ENCODE assay signal across 9 cellular contexts in the genomic region with DNA sequence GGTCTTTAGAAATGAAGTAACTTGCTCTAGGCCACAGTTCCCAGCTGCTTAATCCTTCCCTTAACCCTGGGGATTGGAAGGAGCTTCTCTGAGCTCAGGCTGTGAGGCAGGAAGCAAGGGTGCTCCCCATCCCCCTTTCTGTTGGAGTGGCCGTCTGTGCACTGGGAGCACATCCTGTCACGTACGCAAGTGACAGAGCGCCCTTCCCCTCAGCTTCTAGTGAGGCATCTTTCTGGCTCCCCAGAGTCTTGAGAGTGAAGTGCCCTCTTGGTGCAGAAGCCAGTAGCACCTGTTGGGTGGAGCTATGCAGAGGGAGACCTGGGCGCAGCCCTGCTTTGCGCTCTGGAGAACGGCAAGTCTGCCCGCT. TPM values are rescaled to one million over a fixed set of nuclear protein-coding genes. Genes with fewer than 3 reads are reported as not detected.
DNase-seq lines count a peak whose midpoint lies in the region; ATAC-seq and TF ChIP-seq lines count a peak whose summit lies in the region.
"Had no signal": no experiment of that assay in that cellular context is flagged by ENCODE, and none has a peak within 500 bp of the region (broad histone marks: within the 10 kb centered on the region; RNA-seq: fewer than 3 reads in every experiment).

No MANE protein-coding gene starts in this region.

- peaks cover 24% of the 10 kb centered on the region for H3K4me1 ChIP-seq in effector memory CD4-positive, alpha-beta T cell (ENCODE audit: control insufficient read depth, insufficient read depth, low read length, poor library complexity, severe bottlenecking)

- no peaks in the 10 kb centered on the region for H3K9me3 ChIP-seq in KOPT-K1 (ENCODE audit: insufficient read depth, low read length, poor library complexity, severe bottlenecking)
- H3K9me3 ChIP-seq in effector memory CD4-positive, alpha-beta T cell (ENCODE audit: control insufficient read depth, low read length) = no peaks in the 10 kb centered on the region

- peak overlapping the region; percentile 3 for H3K4me3 ChIP-seq in effector memory CD4-positive, alpha-beta T cell (ENCODE audit: insufficient read depth, low read depth, low read length, poor library complexity, severe bottlenecking)

- H3K4me3 Mint-ChIP-seq in stimulated activated effector memory CD8-positive, alpha-beta T cell treated with anti-CD3 and anti-CD28 coated beads, Interleukin-12 subunit alpha, Interleukin-12 subunit beta, amount 100 ng/mL, for 72 hours = peak overlapping the region; percentile 88
- H3K4me3 Mint-ChIP-seq in HFFc6 = no peak overlapping the region

- no peaks in the 10 kb centered on the region for H3K9me3 Mint-ChIP-seq in stimulated activated effector memory CD8-positive, alpha-beta T cell treated with anti-CD3 and anti-CD28 coated beads, Interleukin-12 subunit alpha, Interleukin-12 subunit beta, amount 100 ng/mL, for 72 hours
- no peaks in the 10 kb centered on the region for H3K9me3 Mint-ChIP-seq in HFFc6

- H3K27me3 ChIP-seq in effector memory CD4-positive, alpha-beta T cell (replicated peaks; ENCODE audit: control insufficient read depth, insufficient read depth, low read length, poor library complexity, severe bottlenecking) = no peaks in the 10 kb centered on the region

- H3K4me1 Mint-ChIP-seq in stimulated activated effector memory CD8-positive, alpha-beta T cell treated with anti-CD3 and anti-CD28 coated beads, Interleukin-12 subunit alpha, Interleukin-12 subunit beta, amount 100 ng/mL, for 72 hours = peaks cover 61% of the 10 kb centered on the region
- H3K4me1 Mint-ChIP-seq in HFFc6 (ENCODE audit: low read depth) = no peaks in the 10 kb centered on the region

- ATAC-seq in GM21619 (IDR thresholded peaks at IDR 0.05; ENCODE audit: unreplicated experiment) = peak; percentile 48
- peak; percentile 82 for ATAC-seq in stimulated activated effector memory CD8-positive, alpha-beta T cell treated with anti-CD3 and anti-CD28 coated beads, Interleukin-12 subunit alpha, Interleukin-12 subunit beta, amount 100 ng/mL, for 72 hours

- TF ChIP-seq CTCF in HFFc6 (IDR thresholded peaks at IDR 0.05) = no peak

- DNase-seq in effector memory CD4-positive, alpha-beta T cell = peak in 2 of 3 donors; percentile 10 to 15
- DNase-seq in stimulated activated effector memory CD8-positive, alpha-beta T cell treated with anti-CD3 and anti-CD28 coated beads, Interleukin-12 subunit alpha, Interleukin-12 subunit beta, amount 100 ng/mL, for 72 hours (ENCODE audit: low spot score in 2 of 2) = peak; percentile 25 to 70
- DNase-seq in HFFc6 = no peak
- no peak for DNase-seq in NCI-H2081 (lab: John Stamatoyannopoulos, UW)
- DNase-seq in cerebellar nuclear complex (lab: John Stamatoyannopoulos, UW) = no peak

- H3K27me3 Mint-ChIP-seq in HFFc6 (ENCODE audit: insufficient read depth) = no peaks in the 10 kb centered on the region; the same call in 1 of the 2 replicates

- peak overlapping the region; percentile 86 for H3K27ac ChIP-seq in KOPT-K1 (ENCODE audit: low read depth, low read length, poor library complexity, severe bottlenecking)
- peak overlapping the region; percentile 55 for H3K27ac ChIP-seq in effector memory CD4-positive, alpha-beta T cell (ENCODE audit: insufficient read depth, low read length, poor library complexity, severe bottlenecking)
- H3K27ac ChIP-seq: epithelial cell of prostate had no signal

- peaks cover 78% of the 10 kb centered on the region for H3K36me3 Mint-ChIP-seq in stimulated activated effector memory CD8-positive, alpha-beta T cell treated with anti-CD3 and anti-CD28 coated beads, Interleukin-12 subunit alpha, Interleukin-12 subunit beta, amount 100 ng/mL, for 72 hours
- H3K36me3 Mint-ChIP-seq in HFFc6 (ENCODE audit: low read depth) = peaks cover 5% of the 10 kb centered on the region

- peak overlapping the region; percentile 99 for H3K27ac Mint-ChIP-seq in stimulated activated effector memory CD8-positive, alpha-beta T cell treated with anti-CD3 and anti-CD28 coated beads, Interleukin-12 subunit alpha, Interleukin-12 subunit beta, amount 100 ng/mL, for 72 hours
- no peak overlapping the region for H3K27ac Mint-ChIP-seq in HFFc6

- peaks cover 70% of the 10 kb centered on the region for H3K36me3 ChIP-seq in KOPT-K1 (ENCODE audit: insufficient read depth, low read length)
- peaks cover 35% of the 10 kb centered on the region for H3K36me3 ChIP-seq in effector memory CD4-positive, alpha-beta T cell (ENCODE audit: control insufficient read depth, insufficient read depth, low read length)

RNA-seq across cellular contexts. Expression of gene SHH, which starts 47.8 kb away (rescaled TPM):
- total RNA-seq in HFFc6 (2021; fragmentation: NEBNext Ultra II Directional; extraction: Animal tissue kit (Norgen Biotek cat#: 25700)) = not detected
- total RNA-seq: M059J had no signal

Comparison
In these comparisons a context has a peak if more than half of its experiments do, and no peak if none do; other contexts are left out.
1. DNase-seq: peak in effector memory CD4-positive, alpha-beta T cell (2 of 3) and stimulated activated effector memory CD8-positive, alpha-beta T cell treated with anti-CD3 and anti-CD28 coated beads, Interleukin-12 subunit alpha, Interleukin-12 subunit beta, amount 100 ng/mL, for 72 hours (2 of 2); none in HFFc6 (single experiment), NCI-H2081 (0 of 2) and cerebellar nuclear complex (0 of 2).